ENCODE assay signal across 15 cellular contexts in the genomic region with DNA sequence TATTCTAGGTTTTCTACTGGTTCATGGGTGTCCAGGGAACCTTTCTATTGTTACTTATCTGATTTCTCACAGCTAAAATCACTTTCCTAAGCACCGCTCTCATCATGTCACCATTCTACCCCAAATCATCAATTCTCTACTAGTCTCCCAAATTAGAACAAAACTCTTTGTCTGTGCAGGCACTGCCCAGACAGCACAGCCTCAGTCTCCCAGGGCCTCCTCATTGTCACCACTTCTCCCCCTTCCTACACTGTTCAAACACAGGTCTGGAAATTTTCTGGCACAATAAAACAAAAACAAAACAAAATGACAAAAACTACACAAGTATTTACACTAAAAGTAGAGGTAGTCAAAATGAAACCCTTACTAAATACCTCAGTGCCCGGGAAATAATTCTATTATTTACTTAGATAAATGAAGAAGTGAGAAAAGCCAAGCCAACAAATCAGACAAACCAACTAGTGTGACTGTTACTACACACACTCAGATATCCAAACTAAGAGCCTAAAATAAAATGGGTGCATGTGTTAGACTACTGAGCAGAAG.
DNase-seq lines count a peak whose midpoint lies in the region; ATAC-seq lines count a peak whose summit lies in the region.
"Had no signal": no experiment of that assay in that cellular context is flagged by ENCODE, and none has a peak within 500 bp of the region (broad histone marks: within the 10 kb centered on the region; RNA-seq: fewer than 3 reads in every experiment).

No MANE protein-coding gene starts in this region.

- H3K27ac ChIP-seq in cingulate gyrus (ENCODE audit: low read depth, low read length): peak overlapping the region; percentile 62
- H3K27ac ChIP-seq: neutrophil, skin epidermis, tibial artery had no signal

- ATAC-seq in GM18907 (IDR thresholded peaks at IDR 0.05; ENCODE audit: unreplicated experiment) (peak; percentile 53), HG03064 (IDR thresholded peaks at IDR 0.05; ENCODE audit: low read depth, unreplicated experiment) (peak; percentile 59), GM19023 (IDR thresholded peaks at IDR 0.05; ENCODE audit: unreplicated experiment) (no peak)

- DNase-seq in CD1c-positive myeloid dendritic cell (ENCODE audit: extremely low spot score) (peak; percentile 26), T-helper 2 cell (no peak), NCI-H526 treated with DMSO at 0.1 percent for 48 hours (lab: John Stamatoyannopoulos, UW) (no peak)
- DNase-seq in activated CD4-positive, CD25-positive, alpha-beta regulatory T cell treated with anti-CD3 and anti-CD28 coated beads, Interleukin-2, amount 50 U/mL, for 72 hours: no peak
- DNase-seq: ACHN; activated effector memory CD4-positive, alpha-beta T cell treated with Interleukin-2 at 50 U/mL for 16 hours; Calu3; NCI-H1417 treated with DMSO at 0.1 percent for 48 hours; tibial artery had no signal
